8 cellular contexts compared by ENCODE assay signal in the genomic region with DNA sequence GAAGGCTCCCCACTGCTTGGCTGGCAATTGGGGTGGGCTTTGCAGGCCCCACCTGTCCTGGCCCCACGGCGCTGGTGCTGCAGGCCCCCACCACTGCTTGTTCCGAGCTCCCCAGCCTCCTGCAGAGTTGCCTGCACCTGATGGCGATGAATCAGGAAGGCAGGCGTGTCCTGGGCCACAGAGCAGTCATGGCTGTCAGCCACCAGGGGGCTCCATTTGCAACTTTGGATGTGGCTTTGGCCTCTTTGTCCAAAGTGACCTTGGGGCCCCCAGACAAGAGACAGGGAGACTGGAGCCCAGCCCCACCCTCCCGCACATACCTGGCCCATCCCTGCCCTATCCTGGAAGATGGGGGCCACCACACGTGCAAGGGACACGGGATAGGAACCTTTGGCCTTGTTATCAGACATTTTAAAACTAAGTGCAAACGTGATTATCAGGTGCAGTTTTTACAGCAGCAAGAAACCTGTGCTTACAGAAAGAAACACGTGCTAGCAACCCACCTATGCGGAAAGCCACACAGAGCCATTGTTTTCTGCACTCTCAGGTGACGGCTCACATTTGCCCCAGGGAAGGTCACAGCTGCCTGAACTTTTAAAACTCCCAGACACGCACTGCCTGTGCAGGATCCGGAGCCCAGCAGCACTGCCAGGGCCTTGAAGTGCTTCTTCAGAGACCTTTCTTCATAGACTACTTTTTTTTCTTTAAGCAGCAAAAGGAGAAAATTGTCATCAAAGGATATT. TPM values are rescaled to one million over a fixed set of nuclear protein-coding genes. Genes with fewer than 3 reads are reported as not detected.
DNase-seq lines count a peak whose midpoint lies in the region; ATAC-seq and TF ChIP-seq lines count a peak whose summit lies in the region.

A gene with protein sequence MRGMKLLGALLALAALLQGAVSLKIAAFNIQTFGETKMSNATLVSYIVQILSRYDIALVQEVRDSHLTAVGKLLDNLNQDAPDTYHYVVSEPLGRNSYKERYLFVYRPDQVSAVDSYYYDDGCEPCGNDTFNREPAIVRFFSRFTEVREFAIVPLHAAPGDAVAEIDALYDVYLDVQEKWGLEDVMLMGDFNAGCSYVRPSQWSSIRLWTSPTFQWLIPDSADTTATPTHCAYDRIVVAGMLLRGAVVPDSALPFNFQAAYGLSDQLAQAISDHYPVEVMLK (plus strand): TSS at position 443 of the 743 bp plus-strand sequence. CDS start 683 bp downstream, outside the sequence.

- ATAC-seq in HG03175 (IDR thresholded peaks at IDR 0.05; ENCODE audit: unreplicated experiment), result peak; percentile 43
- ATAC-seq in HG03457 (IDR thresholded peaks at IDR 0.05; ENCODE audit: unreplicated experiment), result no peak

- peaks cover 5% of the 10 kb centered on the region for H3K4me1 ChIP-seq in cardiac muscle cell (ENCODE audit: low read depth)

- peaks cover 16% of the 10 kb centered on the region for H3K36me3 ChIP-seq in cardiac muscle cell

- peak within 1 kb of the TSS; percentile 68 for H3K27ac ChIP-seq in cardiac muscle cell

- no peak within 1 kb of the TSS for H3K4me3 ChIP-seq in cardiac muscle cell

- DNase-seq in CMK (ENCODE audit: low read depth) (peak; percentile 12), SK-N-DZ (ENCODE audit: low spot score) (peak; percentile 63), cardiac muscle cell (ENCODE audit: low read depth in 1 of 2, low spot score in 1 of 2) (peak; percentile 64 to 81), renal cortical epithelial cell (ENCODE audit: low read depth) (peak; percentile 43), NCI-H187 treated with DMSO at 0.1 percent for 48 hours (lab: John Stamatoyannopoulos, UW) (no peak)
- DNase-seq in activated naive CD4-positive, alpha-beta T cell treated with anti-CD3 and anti-CD28 coated beads, Interleukin-2, amount 50 U/mL, for 16 hours, result peak; percentile 54

- H3K27me3 ChIP-seq in cardiac muscle cell, result no peaks in the 10 kb centered on the region

- H3K9me3 ChIP-seq in cardiac muscle cell (ENCODE audit: low read depth), result no peaks in the 10 kb centered on the region

- TF ChIP-seq CTCF in cardiac muscle cell (IDR thresholded peaks at IDR 0.05; ENCODE audit: low read depth, low read length), result peak; percentile 69

RNA-seq across cellular contexts. Expression of the gene that starts here (rescaled TPM):
- polyA plus RNA-seq in SK-N-DZ (2014; cell fraction: cytosol; rRNA removed), result 18.7 and 22.3 TPM in 2 replicates
- polyA plus RNA-seq in SK-N-DZ (2014; cell fraction: nucleus; rRNA removed), result 16.6 and 27.5 TPM in 2 replicates
- total RNA-seq in cardiac muscle cell (48.7 and 73.9 TPM in 2 replicates), renal cortical epithelial cell (9.4 and 52.6 TPM in 2 replicates)
- 28.1 and 38.1 TPM in 2 replicates for polyA plus RNA-seq in cardiac muscle cell
